Comparison of ENCODE assay signal across 9 cellular contexts in the genomic region with DNA sequence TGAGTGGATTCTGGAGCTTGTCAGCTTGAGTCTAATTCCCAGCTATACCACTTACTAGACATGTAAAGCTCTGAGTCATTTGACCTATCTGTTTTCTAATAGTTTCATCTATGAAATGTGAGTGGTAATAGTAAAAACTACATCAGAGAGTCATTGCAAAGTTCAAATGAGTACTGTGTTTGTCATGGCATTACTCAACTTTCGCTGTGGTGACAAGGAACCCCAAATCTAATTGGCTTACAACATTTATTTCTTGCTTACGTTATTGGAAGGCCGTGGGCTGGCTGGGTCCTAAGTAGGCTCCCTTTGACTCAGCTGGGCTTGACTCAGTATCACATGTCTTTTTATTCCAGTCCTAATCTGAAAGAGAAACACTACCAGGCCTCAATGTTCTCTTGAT.
A peak's percentile ranks its signal among the peaks of the same experiment; 100 is the strongest.
DNase-seq lines count a peak whose midpoint lies in the region; ATAC-seq and TF ChIP-seq lines count a peak whose summit lies in the region.
"Had no signal": no experiment of that assay in that cellular context is flagged by ENCODE, and none has a peak within 500 bp of the region (broad histone marks: within the 10 kb centered on the region; RNA-seq: fewer than 3 reads in every experiment).

No MANE protein-coding gene starts in this region.

- no peak for TF ChIP-seq EP300 in suprapubic skin (IDR thresholded peaks at IDR 0.05)

- DNase-seq in GM06990 (ENCODE audit: extremely low read depth, insufficient read length) (peak; percentile 22), RKO (ENCODE audit: low spot score) (peak; percentile 76), glomerular visceral epithelial cell (ENCODE audit: extremely low spot score) (peak; percentile 6), suprapubic skin (ENCODE audit: low spot score in 2 of 2) (no peak), NCI-H2227 (lab: John Stamatoyannopoulos, UW; ENCODE audit: unreplicated experiment) (no peak)
- DNase-seq in stimulated activated CD4-positive, alpha-beta T cell treated with anti-CD3 and anti-CD28 coated beads, Interleukin-4, amount 100 ng/mL, for 4 hours = no peak
- DNase-seq: NCI-H446 had no signal

- no peaks in the 10 kb centered on the region for H3K4me1 ChIP-seq in suprapubic skin

- H3K36me3 ChIP-seq in GM06990 (ENCODE audit: control insufficient read depth, insufficient read depth, low read length) = no peaks in the 10 kb centered on the region
- no peaks in the 10 kb centered on the region for H3K36me3 ChIP-seq in suprapubic skin

- 77% methylated on average over 3 of the region's 3 CpGs for WGBS in suprapubic skin

- no peak overlapping the region for H3K27ac ChIP-seq in suprapubic skin

- ATAC-seq in HG02610 (IDR thresholded peaks at IDR 0.05; ENCODE audit: unreplicated experiment) (peak; percentile 91), HG03457 (IDR thresholded peaks at IDR 0.05; ENCODE audit: unreplicated experiment) (no peak)

- no peak for TF ChIP-seq POLR2A in suprapubic skin (IDR thresholded peaks at IDR 0.05)

- H3K4me3 ChIP-seq in GM06990 (replicated peaks; ENCODE audit: low read depth, low read length) (no peak overlapping the region), suprapubic skin (no peak overlapping the region)

- H3K27me3 ChIP-seq in GM06990 (replicated peaks; ENCODE audit: control insufficient read depth, insufficient read depth, low read length) (no peaks in the 10 kb centered on the region), suprapubic skin (no peaks in the 10 kb centered on the region)

- no peaks in the 10 kb centered on the region for H3K9me3 ChIP-seq in suprapubic skin

- TF ChIP-seq CTCF in GM06990 (IDR thresholded peaks at IDR 0.05; ENCODE audit: insufficient read depth, low read length, poor library complexity, severe bottlenecking) (no peak), suprapubic skin (IDR thresholded peaks at IDR 0.05) (no peak)

Comparison
In these comparisons a context has a peak if more than half of its experiments do, and no peak if none do; other contexts are left out.
1. DNase-seq: peak in GM06990 (single experiment), RKO (single experiment) and glomerular visceral epithelial cell (single experiment); none in suprapubic skin (0 of 2), NCI-H2227 (single experiment) and stimulated activated CD4-positive, alpha-beta T cell treated with anti-CD3 and anti-CD28 coated beads, Interleukin-4, amount 100 ng/mL, for 4 hours (0 of 2).